In the genomic region with DNA sequence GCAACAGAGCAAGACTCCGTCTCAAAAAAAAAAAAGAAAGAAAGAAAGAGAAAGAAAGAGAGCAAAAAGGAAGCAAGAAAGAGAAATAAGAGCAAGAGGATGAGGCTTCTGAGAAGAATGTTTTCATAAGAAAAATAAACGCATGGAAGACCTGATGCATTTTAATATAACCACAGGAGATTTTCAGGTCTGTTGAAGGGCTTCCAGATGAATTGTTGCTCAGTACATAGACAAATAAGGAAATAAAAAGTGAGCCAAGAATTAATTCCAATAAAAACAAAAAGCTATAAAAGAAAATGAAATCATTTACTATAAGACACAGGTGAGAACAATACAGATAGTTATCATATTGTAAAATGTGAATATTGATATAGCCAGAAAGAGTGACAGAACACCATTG, we compare ENCODE assay signal across 24 cellular contexts.
"Had no signal": no experiment of that assay in that cellular context is flagged by ENCODE, and none has a peak within 500 bp of the region (broad histone marks: within the 10 kb centered on the region; RNA-seq: fewer than 3 reads in every experiment).

No MANE protein-coding gene starts in this region.

- H3K9me3 ChIP-seq: ascending aorta, body of pancreas, colonic mucosa had no signal

- H3K27me3 ChIP-seq: ascending aorta, body of pancreas, colonic mucosa had no signal

- H3K36me3 ChIP-seq: ascending aorta, colonic mucosa had no signal

- H3K27ac ChIP-seq: ascending aorta, body of pancreas, colonic mucosa, dorsolateral prefrontal cortex had no signal

- H3K4me3 ChIP-seq: ascending aorta, body of pancreas, colonic mucosa, dorsolateral prefrontal cortex had no signal

- H3K4me1 ChIP-seq: ascending aorta, body of pancreas, colonic mucosa had no signal

- DNase-seq: activated CD4-positive, alpha-beta memory T cell treated with anti-CD3 and anti-CD28 coated beads, Interleukin-2, amount 10 ng/mL, durations not matched to agents 7 days and 5 days; activated CD4-positive, alpha-beta T cell treated with anti-CD3 and anti-CD28 coated beads for 1 hour; activated CD4-positive, alpha-beta T cell treated with anti-CD3 and anti-CD28 coated beads for 4 hours; activated CD4-positive, alpha-beta T cell treated with anti-CD3 and anti-CD28 coated beads, Interleukin-2, amount 10 ng/mL, durations not matched to agents 7 days and 5 days; activated CD4-positive, alpha-beta T cell treated with anti-CD3 and anti-CD28 coated beads, Interleukin-2, amount 50 U/mL, for 4 hours; activated CD4-positive, CD25-positive, alpha-beta regulatory T cell; activated CD8-positive, alpha-beta memory T cell treated with anti-CD3 and anti-CD28 coated beads, Interleukin-2, amount 50 U/mL, for 48 hours; activated gamma-delta T cell; activated naive CD4-positive, alpha-beta T cell; activated naive CD4-positive, alpha-beta T cell treated with anti-CD3 and anti-CD28 coated beads, Interleukin-2, amount 10 ng/mL, durations not matched to agents 7 days and 5 days; activated naive CD8-positive, alpha-beta T cell treated with anti-CD3 and anti-CD28 coated beads, Interleukin-2, amount 10 ng/mL, durations not matched to agents 7 days and 5 days; activated T-cell treated with anti-CD3 and anti-CD28 coated beads for 4 hours; activated T-cell treated with anti-CD3 and anti-CD28 coated beads, Interleukin-2, amount 50 U/mL, for 24 hours; activated T-cell treated with anti-CD3 and anti-CD28 coated beads, Interleukin-2, amount 50 U/mL, for 72 hours; body of pancreas; caudate nucleus; colonic mucosa; dorsolateral prefrontal cortex; effector memory CD4-positive, alpha-beta T cell; endodermal cell; foreskin fibroblast; head of caudate nucleus; T-helper 2 cell had no signal
